8 cellular contexts compared by ENCODE assay signal in genomic region chr16:29157051-29157923, GRCh38.
A peak's percentile ranks its signal among the peaks of the same experiment; 100 is the strongest.
DNase-seq lines count a peak whose midpoint lies in the region; ATAC-seq and TF ChIP-seq lines count a peak whose summit lies in the region.
"Not testable (repeated sequence)": the region's sequence is repeated elsewhere in the genome, so short reads cannot be mapped to it uniquely, and the experiment has no call there.

No MANE protein-coding gene starts in this region.

- peaks cover 4 to 11% of the 10 kb centered on the region in 2 donors for H3K36me3 Mint-ChIP-seq in activated naive CD4-positive, alpha-beta T cell treated with anti-CD3 and anti-CD28 coated beads, Interleukin-2, amount 50 U/mL, for 72 hours
- peaks cover 18% of the 10 kb centered on the region for H3K36me3 Mint-ChIP-seq in stimulated activated effector memory CD8-positive, alpha-beta T cell treated with anti-CD3 and anti-CD28 coated beads, Interleukin-12 subunit alpha, Interleukin-12 subunit beta, amount 100 ng/mL, for 72 hours

- H3K4me3 ChIP-seq in BJ (ENCODE audit: low read depth, low read length); right atrium auricular region: not testable (repeated sequence)

- H3K4me3 Mint-ChIP-seq in stimulated activated effector memory CD8-positive, alpha-beta T cell treated with anti-CD3 and anti-CD28 coated beads, Interleukin-12 subunit alpha, Interleukin-12 subunit beta, amount 100 ng/mL, for 72 hours: not testable (repeated sequence)

- peaks cover 0 to 49% of the 10 kb centered on the region in 2 donors for H3K4me1 ChIP-seq in right atrium auricular region

- CTCF ChIA-PET in BJ (lab: Yijun Ruan, JAX): not testable (repeated sequence)

- TF ChIP-seq CTCF in BJ (IDR thresholded peaks at IDR 0.05; ENCODE audit: insufficient read depth, low read depth, low read length); right atrium auricular region (IDR thresholded peaks at IDR 0.05): not testable (repeated sequence)

- H3K27ac Mint-ChIP-seq in activated naive CD4-positive, alpha-beta T cell treated with anti-CD3 and anti-CD28 coated beads, Interleukin-2, amount 50 U/mL, for 72 hours: peak overlapping the region; percentile 63 to 92
- H3K27ac Mint-ChIP-seq in stimulated activated effector memory CD8-positive, alpha-beta T cell treated with anti-CD3 and anti-CD28 coated beads, Interleukin-12 subunit alpha, Interleukin-12 subunit beta, amount 100 ng/mL, for 72 hours: peak overlapping the region; percentile 64

- H3K27me3 ChIP-seq in BJ (ENCODE audit: control insufficient read depth, insufficient read depth, low read length); right atrium auricular region: not testable (repeated sequence)

- DNase-seq in BJ (ENCODE audit: low read depth): peak; percentile 94
- peak; percentile 8 for DNase-seq in HS-27A (ENCODE audit: low read depth)
- peak; percentile 19 for DNase-seq in RPMI8226
- DNase-seq in activated naive CD4-positive, alpha-beta T cell treated with anti-CD3 and anti-CD28 coated beads, Interleukin-2, amount 50 U/mL, for 72 hours (ENCODE audit: low spot score in 2 of 2): peak in 1 of 2 donors; percentile 13
- peak; percentile 11 for DNase-seq in effector CD4-positive, alpha-beta T cell
- peak; percentile 91 for DNase-seq in right atrium auricular region (ENCODE audit: low spot score)
- DNase-seq in myocyte (ENCODE audit: low read depth): peak; percentile 83
- not testable (repeated sequence) for DNase-seq in stimulated activated effector memory CD8-positive, alpha-beta T cell treated with anti-CD3 and anti-CD28 coated beads, Interleukin-12 subunit alpha, Interleukin-12 subunit beta, amount 100 ng/mL, for 72 hours (ENCODE audit: low spot score in 2 of 2)

- POLR2A ChIA-PET in BJ (lab: Charles Lee): interaction anchor here (0.6 kb wide), 1 partner anchor 294 kb away, joined by 14 read pairs; no protein-coding TSS in a partner anchor

- peak; percentile 48 to 82 for ATAC-seq in activated naive CD4-positive, alpha-beta T cell treated with anti-CD3 and anti-CD28 coated beads, Interleukin-2, amount 50 U/mL, for 72 hours
- ATAC-seq in stimulated activated effector memory CD8-positive, alpha-beta T cell treated with anti-CD3 and anti-CD28 coated beads, Interleukin-12 subunit alpha, Interleukin-12 subunit beta, amount 100 ng/mL, for 72 hours: not testable (repeated sequence)

- not testable (repeated sequence) for H3K36me3 ChIP-seq in BJ (ENCODE audit: control insufficient read depth, insufficient read depth, low read length); right atrium auricular region

- peak overlapping the region; percentile 75 to 87 for H3K27ac ChIP-seq in right atrium auricular region

- H3K4me1 Mint-ChIP-seq in stimulated activated effector memory CD8-positive, alpha-beta T cell treated with anti-CD3 and anti-CD28 coated beads, Interleukin-12 subunit alpha, Interleukin-12 subunit beta, amount 100 ng/mL, for 72 hours: not testable (repeated sequence)

- not testable (repeated sequence) for H3K9me3 ChIP-seq in right atrium auricular region

- not testable (repeated sequence) for H3K9me3 Mint-ChIP-seq in activated naive CD4-positive, alpha-beta T cell treated with anti-CD3 and anti-CD28 coated beads, Interleukin-2, amount 50 U/mL, for 72 hours; stimulated activated effector memory CD8-positive, alpha-beta T cell treated with anti-CD3 and anti-CD28 coated beads, Interleukin-12 subunit alpha, Interleukin-12 subunit beta, amount 100 ng/mL, for 72 hours
